Comparison of ENCODE assay signal across 11 cellular contexts in genomic region chr17:81420769-81421462, GRCh38. TPM values are rescaled to one million over a fixed set of nuclear protein-coding genes. Genes with fewer than 3 reads are reported as not detected.
DNase-seq lines count a peak whose midpoint lies in the region; ATAC-seq and TF ChIP-seq lines count a peak whose summit lies in the region.
"Had no signal": no experiment of that assay in that cellular context is flagged by ENCODE, and none has a peak within 500 bp of the region (broad histone marks: within the 10 kb centered on the region; RNA-seq: fewer than 3 reads in every experiment).

No MANE protein-coding gene starts in this region.

- intact Hi-C loops in adrenal gland (cut with DNase I) (no loop called here), heart left ventricle (cut with DNase I) (loop anchor here in 2 of 10 donors (5.0 kb wide), 1 partner anchor 61 kb away; no protein-coding TSS in a partner anchor), posterior cingulate gyrus (cut with DNase I) (no loop called here)

- H2AFZ ChIP-seq in MM.1S (ENCODE audit: low read length) = no peak overlapping the region

- no peaks in the 10 kb centered on the region for H3K9me2 ChIP-seq in MM.1S (replicated peaks; ENCODE audit: insufficient read depth, low read length)

- H3K36me3 ChIP-seq in adrenal gland (replicated peaks in 1 of 2) (no peaks in the 10 kb centered on the region), heart left ventricle (no peaks in the 10 kb centered on the region), MM.1S (replicated peaks; ENCODE audit: insufficient read depth, low read length) (no peaks in the 10 kb centered on the region)

- H3F3A ChIP-seq in MM.1S (ENCODE audit: insufficient read depth, low read length) = no peaks in the 10 kb centered on the region

- peak; percentile 60 for DNase-seq in AG08395 (ENCODE audit: low spot score)
- peak; percentile 76 to 95 (median 92) for DNase-seq in adrenal gland
- peak; percentile 62 to 85 (median 78) for DNase-seq in heart left ventricle
- DNase-seq in posterior cingulate gyrus = peak; percentile 75 to 97 (median 84)
- DNase-seq in GF-D8 (lab: John Stamatoyannopoulos, UW) = no peak
- DNase-seq in NCI-H510A treated with DMSO at 0.1 percent for 48 hours (lab: John Stamatoyannopoulos, UW) = no peak
- DNase-seq in OCI-M1 (lab: John Stamatoyannopoulos, UW) = no peak
- no peak for DNase-seq in MM.1S
- DNase-seq: activated CD8-positive, alpha-beta T cell treated with anti-CD3 and anti-CD28 coated beads, Interleukin-2, amount 10 ng/mL, durations not matched to agents 7 days and 5 days; NCI-H1694 treated with DMSO at 0.1 percent for 48 hours had no signal

- WGBS in adrenal gland, 4 donors = 42 to 60% (median 52%) methylated on average over 14 to 24 of the region's 24 CpGs
- 60 to 72% (median 65%) methylated on average over 9 to 24 of the region's 24 CpGs for WGBS in heart left ventricle, 4 donors

- H3K4me1 ChIP-seq in adrenal gland (replicated peaks in 1 of 2) (peaks cover 43 to 69% of the 10 kb centered on the region in 2 donors), heart left ventricle (peaks cover 31 to 78% (median 69%) of the 10 kb centered on the region in 12 donors), MM.1S (ENCODE audit: low read length) (no peaks in the 10 kb centered on the region)

- H3K9me3 ChIP-seq in adrenal gland (replicated peaks in 1 of 3) = no peaks in the 10 kb centered on the region
- no peaks in the 10 kb centered on the region for H3K9me3 ChIP-seq in heart left ventricle
- no peaks in the 10 kb centered on the region for H3K9me3 ChIP-seq in MM.1S (replicated peaks; ENCODE audit: insufficient read depth, low read length)

- H3K9ac ChIP-seq in MM.1S (ENCODE audit: low read length) = no peak overlapping the region

- H3K27ac ChIP-seq in adrenal gland = peak overlapping the region; percentile 22 to 93 (median 85)
- peak overlapping the region; percentile 70 to 97 (median 92) for H3K27ac ChIP-seq in heart left ventricle
- no peak overlapping the region for H3K27ac ChIP-seq in MM.1S (ENCODE audit: low read length)
- H3K27ac ChIP-seq: C4-2B had no signal

- H3K4me2 ChIP-seq in MM.1S (ENCODE audit: low read depth, low read length) = no peak overlapping the region

- no peaks in the 10 kb centered on the region; the same call in 1 of the 2 replicates for H4K20me1 ChIP-seq in MM.1S (ENCODE audit: insufficient read depth, low read length)

- TF ChIP-seq POLR2A in adrenal gland (IDR thresholded peaks at IDR 0.05) (peak in 1 of 2 donors; percentile 42), heart left ventricle (IDR thresholded peaks at IDR 0.05) (no peak)

- H3K4me3 ChIP-seq in adrenal gland (no peak overlapping the region), heart left ventricle (peak overlapping the region in 2 of 12 donors; percentile 32 to 40), MM.1S (ENCODE audit: low read length) (no peak overlapping the region)

- ATAC-seq in heart left ventricle = peak in 3 of 4 donors; percentile 23 to 35 (median 31)
- ATAC-seq: activated CD8-positive, alpha-beta T cell treated with anti-CD3 and anti-CD28 coated beads, Interleukin-2, amount 10 ng/mL, durations not matched to agents 7 days and 5 days had no signal

- H3K27me3 ChIP-seq in adrenal gland (no peaks in the 10 kb centered on the region), heart left ventricle (no peaks in the 10 kb centered on the region), MM.1S (replicated peaks; ENCODE audit: insufficient read depth, low read length) (peaks cover 85% of the 10 kb centered on the region)

- no peaks in the 10 kb centered on the region for H3K79me2 ChIP-seq in MM.1S (ENCODE audit: low read length)

- TF ChIP-seq CTCF in adrenal gland (IDR thresholded peaks at IDR 0.05) (no peak), heart left ventricle (IDR thresholded peaks at IDR 0.05) (no peak), MM.1S (IDR thresholded peaks at IDR 0.05; ENCODE audit: low read length) (no peak)

RNA-seq across cellular contexts. Expression of gene BAHCC1, which starts 25.7 kb away (rescaled TPM):
- total RNA-seq in adrenal gland (10 to 100 TPM; 13.0 to 35.3 (median 19.2) TPM), heart left ventricle (10 to 100 TPM in 3 of 9 donors, 1 to 10 TPM in 6; 6.0 to 19.6 (median 9.3) TPM)
- polyA plus RNA-seq in adrenal gland (10 to 100 TPM in 2 of 3 donors, 1 to 10 TPM in 1; 2.1 to 68.0 (median 18.2) TPM), heart left ventricle (1 to 10 TPM; 7.6 to 8.5 TPM)

Comparison
In these comparisons a context has a peak if more than half of its experiments do, and no peak if none do; other contexts are left out.
1. DNase-seq: peak in AG08395 (single experiment), adrenal gland (7 of 7), heart left ventricle (5 of 5) and posterior cingulate gyrus (10 of 10); none in GF-D8 (single experiment), NCI-H510A treated with DMSO at 0.1 percent for 48 hours (single experiment), OCI-M1 (single experiment) and MM.1S (single experiment).